ENCODE assay signal across 8 cellular contexts in genomic region chr7:130897515-130898419, GRCh38.
DNase-seq lines count a peak whose midpoint lies in the region; ATAC-seq and TF ChIP-seq lines count a peak whose summit lies in the region.

No MANE protein-coding gene starts in this region.

- H3K9ac ChIP-seq in BLaER1 treated with 17β-estradiol and CSF1 and Interleukin-3, amounts not matched to agents 10 nM and 100 nM = peak overlapping the region in 8 of 11 experiments; percentile 2 to 43 (median 29); a peak in 8 of 22 replicates
- H3K9ac ChIP-seq in mucosa of stomach (ENCODE audit: low read length) = peak overlapping the region; percentile 10

- H3K27me3 Mint-ChIP-seq in activated naive CD8-positive, alpha-beta T cell treated with anti-CD3 and anti-CD28 coated beads, Interleukin-2, amount 50 U/mL, for 24 hours = no peaks in the 10 kb centered on the region
- H3K27me3 Mint-ChIP-seq in type B pancreatic cell = peaks cover 59% of the 10 kb centered on the region

- ATAC-seq in activated naive CD8-positive, alpha-beta T cell treated with anti-CD3 and anti-CD28 coated beads, Interleukin-2, amount 50 U/mL, for 24 hours = peak; percentile 9
- ATAC-seq in HG02884 (IDR thresholded peaks at IDR 0.05; ENCODE audit: unreplicated experiment) = no peak
- ATAC-seq in HG02678 (IDR thresholded peaks at IDR 0.05; ENCODE audit: unreplicated experiment) = no peak

- H3K36me3 Mint-ChIP-seq in activated naive CD8-positive, alpha-beta T cell treated with anti-CD3 and anti-CD28 coated beads, Interleukin-2, amount 50 U/mL, for 24 hours (ENCODE audit: low read depth) = peaks cover 90% of the 10 kb centered on the region
- no peaks in the 10 kb centered on the region for H3K36me3 Mint-ChIP-seq in type B pancreatic cell

- H3K4me3 Mint-ChIP-seq in activated naive CD8-positive, alpha-beta T cell treated with anti-CD3 and anti-CD28 coated beads, Interleukin-2, amount 50 U/mL, for 24 hours = peak overlapping the region; percentile 18
- H3K4me3 Mint-ChIP-seq in type B pancreatic cell = no peak overlapping the region

- H3K4me2 ChIP-seq in BLaER1 treated with 17β-estradiol and CSF1 and Interleukin-3, amounts not matched to agents 10 nM and 100 nM = peak overlapping the region; percentile 51 to 77 (median 71)

- no peaks in the 10 kb centered on the region for H3K9me3 ChIP-seq in BLaER1 treated with 17β-estradiol and CSF1 and Interleukin-3, amounts not matched to agents 10 nM and 100 nM (replicated peaks in 1 of 11)
- no peaks in the 10 kb centered on the region for H3K9me3 ChIP-seq in mucosa of stomach (ENCODE audit: control insufficient read depth, low read length)

- DNase-seq in GM20000 (ENCODE audit: low spot score) (peak; percentile 19), NCI-H345 (lab: John Stamatoyannopoulos, UW) (no peak), type B pancreatic cell (ENCODE audit: extremely low spot score, unreplicated experiment) (no peak)
- no peak for DNase-seq in activated naive CD8-positive, alpha-beta T cell treated with anti-CD3 and anti-CD28 coated beads, Interleukin-2, amount 50 U/mL, for 24 hours

- no peak overlapping the region for H3K4me3 ChIP-seq in BLaER1 treated with 17β-estradiol and CSF1 and Interleukin-3, amounts not matched to agents 10 nM and 100 nM
- no peak overlapping the region for H3K4me3 ChIP-seq in mucosa of stomach (ENCODE audit: low read length)

- peaks cover 86 to 98% (median 93%) of the 10 kb centered on the region in 10 experiments for H3K4me1 ChIP-seq in BLaER1 treated with 17β-estradiol and CSF1 and Interleukin-3, amounts not matched to agents 10 nM and 100 nM
- H3K4me1 ChIP-seq in mucosa of stomach (ENCODE audit: control insufficient read depth, insufficient read depth, low read length) = peaks cover 72% of the 10 kb centered on the region

- peaks cover 30 to 94% (median 85%) of the 10 kb centered on the region in 11 experiments; a peak in 21 of 22 replicates for H3K36me3 ChIP-seq in BLaER1 treated with 17β-estradiol and CSF1 and Interleukin-3, amounts not matched to agents 10 nM and 100 nM
- H3K36me3 ChIP-seq in mucosa of stomach (ENCODE audit: control insufficient read depth, insufficient read depth, low read length) = peaks cover 13% of the 10 kb centered on the region

- H3K27me3 ChIP-seq in BLaER1 treated with 17β-estradiol and CSF1 and Interleukin-3, amounts not matched to agents 10 nM and 100 nM = no peaks in the 10 kb centered on the region
- H3K27me3 ChIP-seq in mucosa of stomach (ENCODE audit: control insufficient read depth, insufficient read depth, low read length) = no peaks in the 10 kb centered on the region

- H3K9me3 Mint-ChIP-seq in activated naive CD8-positive, alpha-beta T cell treated with anti-CD3 and anti-CD28 coated beads, Interleukin-2, amount 50 U/mL, for 24 hours = no peaks in the 10 kb centered on the region
- peaks cover 4% of the 10 kb centered on the region for H3K9me3 Mint-ChIP-seq in type B pancreatic cell

- H4K20me1 ChIP-seq in BLaER1 treated with 17β-estradiol and CSF1 and Interleukin-3, amounts not matched to agents 10 nM and 100 nM = peaks cover 95 to 100% (median 100%) of the 10 kb centered on the region in 11 experiments

- peak overlapping the region in 9 of 11 experiments; percentile 17 to 46 (median 23); a peak in 11 of 22 replicates for H3K27ac ChIP-seq in BLaER1 treated with 17β-estradiol and CSF1 and Interleukin-3, amounts not matched to agents 10 nM and 100 nM

- H3K27ac Mint-ChIP-seq in activated naive CD8-positive, alpha-beta T cell treated with anti-CD3 and anti-CD28 coated beads, Interleukin-2, amount 50 U/mL, for 24 hours = peak overlapping the region; percentile 95
- no peak overlapping the region for H3K27ac Mint-ChIP-seq in type B pancreatic cell

- H3K4me1 Mint-ChIP-seq in activated naive CD8-positive, alpha-beta T cell treated with anti-CD3 and anti-CD28 coated beads, Interleukin-2, amount 50 U/mL, for 24 hours = peaks cover 96% of the 10 kb centered on the region
- H3K4me1 Mint-ChIP-seq in type B pancreatic cell (ENCODE audit: unreplicated experiment) = peaks cover 51% of the 10 kb centered on the region

- no peak for TF ChIP-seq CTCF in GM20000 (IDR thresholded peaks at IDR 0.05; ENCODE audit: extremely low read depth, missing control alignments)
- TF ChIP-seq CTCF in type B pancreatic cell (conservative IDR thresholded peaks at IDR 0.05) = no peak
